Comparison of ENCODE assay signal across 24 cellular contexts in genomic region chr5:118806571-118806970, GRCh38.
DNase-seq lines count a peak whose midpoint lies in the region; ATAC-seq, FAIRE-seq and TF ChIP-seq lines count a peak whose summit lies in the region.
"Had no signal": no experiment of that assay in that cellular context is flagged by ENCODE, and none has a peak within 500 bp of the region (broad histone marks: within the 10 kb centered on the region; RNA-seq: fewer than 3 reads in every experiment).

No MANE protein-coding gene starts in this region.

- DNase-seq in HT1080 (ENCODE audit: low read depth), result peak; percentile 26
- peak; percentile 9 for DNase-seq in RKO (ENCODE audit: low spot score)
- peak; percentile 29 for DNase-seq in bronchial epithelial cell (ENCODE audit: low read depth)
- DNase-seq in foreskin keratinocyte, result peak; percentile 6 to 27
- DNase-seq in superior temporal gyrus (ENCODE audit: extremely low spot score), result no peak
- DNase-seq in middle frontal gyrus (ENCODE audit: extremely low spot score, low spot score), result no peak
- no peak for DNase-seq in activated naive CD4-positive, alpha-beta T cell treated with anti-CD3 and anti-CD28 coated beads, Interleukin-2, amount 50 U/mL, for 72 hours (ENCODE audit: low spot score in 2 of 2)
- DNase-seq: 8988T; ACHN; Caco-2; Calu3; CD4-positive, alpha-beta T cell; CD8-positive, alpha-beta T cell; DMS79 treated with DMSO at 0.1 percent for 48 hours; GF-D8 had no signal

- no peaks in the 10 kb centered on the region for H3K4me1 ChIP-seq in foreskin keratinocyte
- H3K4me1 ChIP-seq: BLaER1 treated with 17β-estradiol and CSF1 and Interleukin-3, amounts not matched to agents 10 nM and 100 nM; Caco-2 had no signal

- H3K4me3 ChIP-seq in bronchial epithelial cell (ENCODE audit: low read depth, low read length), result no peak overlapping the region
- H3K4me3 ChIP-seq: BLaER1 treated with 17β-estradiol and CSF1 and Interleukin-3, amounts not matched to agents 10 nM and 100 nM had no signal

- H3K27ac ChIP-seq in foreskin keratinocyte, result no peak overlapping the region
- H3K27ac ChIP-seq: BLaER1 treated with 17β-estradiol and CSF1 and Interleukin-3, amounts not matched to agents 10 nM and 100 nM; C4-2B had no signal

- H3K36me3 Mint-ChIP-seq in activated naive CD4-positive, alpha-beta T cell treated with anti-CD3 and anti-CD28 coated beads, Interleukin-2, amount 50 U/mL, for 72 hours, result peaks cover 10 to 12% of the 10 kb centered on the region in 2 donors

- H3K27ac Mint-ChIP-seq in activated naive CD4-positive, alpha-beta T cell treated with anti-CD3 and anti-CD28 coated beads, Interleukin-2, amount 50 U/mL, for 72 hours, result no peak overlapping the region
- H3K27ac Mint-ChIP-seq: B cell; CD4-positive, alpha-beta T cell; CD8-positive, alpha-beta T cell had no signal

- FAIRE-seq in bronchial epithelial cell (lab: Jason Lieb, UNC), result no peak
- FAIRE-seq: A204.1, D721Med, G401.6, GM12891, GM19239 had no signal

- H3K9me3 Mint-ChIP-seq in activated naive CD4-positive, alpha-beta T cell treated with anti-CD3 and anti-CD28 coated beads, Interleukin-2, amount 50 U/mL, for 72 hours, result peaks cover 9 to 13% of the 10 kb centered on the region in 2 donors
- H3K9me3 Mint-ChIP-seq: CD4-positive, alpha-beta T cell had no signal

- H3K27me3 ChIP-seq in bronchial epithelial cell (ENCODE audit: control insufficient read depth, insufficient read depth, low read length), result no peaks in the 10 kb centered on the region
- no peaks in the 10 kb centered on the region for H3K27me3 ChIP-seq in foreskin keratinocyte
- H3K27me3 ChIP-seq: BLaER1 treated with 17β-estradiol and CSF1 and Interleukin-3, amounts not matched to agents 10 nM and 100 nM had no signal

- ATAC-seq in foreskin keratinocyte (peak; percentile 40), HG03025 (IDR thresholded peaks at IDR 0.05; ENCODE audit: low FRiP score, unreplicated experiment) (no peak)
- ATAC-seq in activated naive CD4-positive, alpha-beta T cell treated with anti-CD3 and anti-CD28 coated beads, Interleukin-2, amount 50 U/mL, for 72 hours, result no peak
- ATAC-seq: CD8-positive, alpha-beta T cell had no signal

- H3K36me3 ChIP-seq in bronchial epithelial cell (ENCODE audit: control insufficient read depth, insufficient read depth, low read length), result no peaks in the 10 kb centered on the region
- H3K36me3 ChIP-seq: BLaER1 treated with 17β-estradiol and CSF1 and Interleukin-3, amounts not matched to agents 10 nM and 100 nM had no signal

- TF ChIP-seq CTCF in bronchial epithelial cell (IDR thresholded peaks at IDR 0.05; ENCODE audit: insufficient read depth, low read length, severe bottlenecking), result no peak
- TF ChIP-seq CTCF in foreskin keratinocyte (conservative IDR thresholded peaks at IDR 0.05), result no peak

Comparison
In these comparisons a context has a peak if more than half of its experiments do, and no peak if none do; other contexts are left out.
1. DNase-seq: peak in HT1080 (single experiment), RKO (single experiment), bronchial epithelial cell (single experiment) and foreskin keratinocyte (2 of 2); none in superior temporal gyrus (single experiment), middle frontal gyrus (single experiment) and activated naive CD4-positive, alpha-beta T cell treated with anti-CD3 and anti-CD28 coated beads, Interleukin-2, amount 50 U/mL, for 72 hours (0 of 2).